Comparison of ENCODE assay signal across 3 cellular contexts in genomic region chr7:22052650-22053336, GRCh38.
TF ChIP-seq lines count a peak whose summit lies in the region.

No MANE protein-coding gene starts in this region.

TF ChIP-seq in GM23338, 12 proteins besides CTCF, POLR2A, EP300 and RAD21 (continued from another document and continues in another):
- TF ChIP-seq ZNF462 (CRISPR knock-in tag; IDR thresholded peaks at IDR 0.05), result no peak
- TF ChIP-seq ZNF114 (CRISPR knock-in tag; IDR thresholded peaks at IDR 0.05), result no peak
- TF ChIP-seq ZNF331 (CRISPR knock-in tag; IDR thresholded peaks at IDR 0.05; ENCODE audit: low read depth), result no peak
- no peak for TF ChIP-seq STAT1 (IDR thresholded peaks at IDR 0.05; ENCODE audit: unreplicated experiment)

TF ChIP-seq in WTC11, 78 proteins besides CTCF, POLR2A, EP300 and RAD21 (continued from another document):
- no peak for TF ChIP-seq MLX (CRISPR knock-in tag; IDR thresholded peaks at IDR 0.05)

TF ChIP-seq in neural cell, 6 proteins besides CTCF, POLR2A, EP300 and RAD21 (continued from another document):
- no peak for TF ChIP-seq MXI1 (conservative IDR thresholded peaks at IDR 0.05; ENCODE audit: poor library complexity, severe bottlenecking)
